Comparison of ENCODE assay signal across 9 cellular contexts in genomic region chr1:31701137-31701736, GRCh38. TPM values are rescaled to one million over a fixed set of nuclear protein-coding genes. Genes with fewer than 3 reads are reported as not detected.
DNase-seq lines count a peak whose midpoint lies in the region; ATAC-seq, FAIRE-seq and TF ChIP-seq lines count a peak whose summit lies in the region.
"Had no signal": no experiment of that assay in that cellular context is flagged by ENCODE, and none has a peak within 500 bp of the region (broad histone marks: within the 10 kb centered on the region; RNA-seq: fewer than 3 reads in every experiment).

No MANE protein-coding gene starts in this region.

- H3K36me3 ChIP-seq in HAP-1 (replicated peaks) (no peaks in the 10 kb centered on the region), thoracic aorta (peaks cover 30% of the 10 kb centered on the region)

- H3K4me1 ChIP-seq in HAP-1: peaks cover 3% of the 10 kb centered on the region; the same call in 1 of the 2 replicates
- H3K4me1 ChIP-seq in thoracic aorta (ENCODE audit: control insufficient read depth in 1 of 2, low read depth in 2 of 2): peaks cover 22 to 59% of the 10 kb centered on the region in 2 donors

- H3K9me3 ChIP-seq in HAP-1 (no peaks in the 10 kb centered on the region), thoracic aorta (no peaks in the 10 kb centered on the region)

- peak overlapping the region; percentile 61 to 92 for H3K27ac ChIP-seq in thoracic aorta

- H3K4me3 ChIP-seq in AG09309 (ENCODE audit: control insufficient read depth, low read depth, low read length): peak overlapping the region; percentile 85
- no peak overlapping the region for H3K4me3 ChIP-seq in HAP-1
- H3K4me3 ChIP-seq in thoracic aorta: peak overlapping the region; percentile 4

- TF ChIP-seq CTCF in AG09309 (IDR thresholded peaks at IDR 0.05; ENCODE audit: control insufficient read depth, insufficient read depth, low read depth, low read length, missing control alignments): no peak
- TF ChIP-seq CTCF in thoracic aorta (IDR thresholded peaks at IDR 0.05): no peak
- no peak for TF ChIP-seq CTCF in GM20000 (IDR thresholded peaks at IDR 0.05; ENCODE audit: extremely low read depth, missing control alignments)

- in situ Hi-C loops in HAP-1 (cut with MboI; ENCODE audit: low sequenced_read_pairs): no loop called here

- peak; percentile 52 for ATAC-seq in thoracic aorta (ENCODE audit: insufficient number of reproducible peaks, low FRiP score, low read depth)

- H3K27me3 ChIP-seq in HAP-1 (ENCODE audit: low read depth) (no peaks in the 10 kb centered on the region), thoracic aorta (replicated peaks; ENCODE audit: insufficient read depth) (no peaks in the 10 kb centered on the region)

- peak; percentile 57 for FAIRE-seq in endometrium (lab: Jason Lieb, UNC)
- FAIRE-seq: islet of Langerhans had no signal

- DNase-seq in AG09309 (ENCODE audit: low read depth) (peak; percentile 93), HAP-1 (ENCODE audit: low spot score in 2 of 2) (peak; percentile 8 to 70), SHP77 (lab: John Stamatoyannopoulos, UW) (peak; percentile 77 to 80), mesenteric fat pad (ENCODE audit: low spot score) (peak; percentile 96), thoracic aorta (ENCODE audit: low spot score) (peak; percentile 91), NCI-H187 (lab: John Stamatoyannopoulos, UW) (no peak), GM20000 (ENCODE audit: low spot score) (no peak)

RNA-seq across cellular contexts. Expression of gene COL16A1, which starts 2.6 kb away (rescaled TPM):
- 38.9 TPM for total RNA-seq in mesenteric fat pad
- total RNA-seq in thoracic aorta: 100 to 1,000 TPM; 183 to 323 TPM

RNA-seq across cellular contexts. Expression of gene PEF1, which starts 56.6 kb away (rescaled TPM):
- 47.9 TPM for total RNA-seq in mesenteric fat pad
- 10 to 100 TPM; 69.2 to 99.5 TPM for total RNA-seq in thoracic aorta

Comparison
In these comparisons a context has a peak if more than half of its experiments do, and no peak if none do; other contexts are left out.
1. DNase-seq: peak in AG09309 (single experiment), HAP-1 (2 of 2), SHP77 (2 of 2), mesenteric fat pad (single experiment) and thoracic aorta (single experiment); none in NCI-H187 (0 of 2) and GM20000 (single experiment).